Comparison of ENCODE assay signal across 11 cellular contexts in the genomic region with DNA sequence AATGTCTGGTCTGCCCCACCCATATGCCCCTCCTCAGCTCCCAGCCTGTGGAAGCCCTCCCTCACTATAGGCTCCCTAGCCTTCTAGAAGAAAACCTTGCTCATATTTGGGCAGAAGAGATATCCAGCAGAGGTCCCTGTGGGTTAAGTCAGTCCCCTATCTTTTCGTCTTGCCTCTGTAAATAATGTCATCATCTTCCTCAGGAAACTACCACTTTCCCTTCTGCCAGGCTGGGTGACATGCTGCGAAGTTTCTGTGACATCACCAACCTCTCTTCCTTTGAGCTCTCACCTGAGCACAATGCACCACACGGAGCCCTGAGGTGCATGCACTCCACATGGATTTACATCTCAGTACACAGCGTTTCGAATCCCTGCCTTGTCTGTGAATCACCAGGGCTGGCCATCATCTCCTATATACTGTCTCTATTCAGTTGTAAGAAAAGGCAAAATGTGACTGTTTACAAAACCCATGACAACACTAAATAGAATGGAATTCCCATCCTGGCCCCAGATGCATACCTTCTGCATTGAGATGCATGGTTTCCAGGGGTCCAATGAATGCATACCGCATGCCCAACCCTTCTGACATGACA.
DNase-seq lines count a peak whose midpoint lies in the region; ATAC-seq and TF ChIP-seq lines count a peak whose summit lies in the region.
"Had no signal": no experiment of that assay in that cellular context is flagged by ENCODE, and none has a peak within 500 bp of the region (broad histone marks: within the 10 kb centered on the region; RNA-seq: fewer than 3 reads in every experiment).

No MANE protein-coding gene starts in this region.

- H3K23ac ChIP-seq in mesendoderm (ENCODE audit: low read length): no peak overlapping the region

- H3K27me3 Mint-ChIP-seq in activated naive CD4-positive, alpha-beta T cell treated with anti-CD3 and anti-CD28 coated beads, Interleukin-2, amount 10 ng/mL, durations not matched to agents 7 days and 5 days: no peaks in the 10 kb centered on the region

- peaks cover 32% of the 10 kb centered on the region for H3K4me1 ChIP-seq in HUES6 (ENCODE audit: control insufficient read depth, insufficient read depth, low read length)
- peaks cover 2% of the 10 kb centered on the region for H3K4me1 ChIP-seq in mesendoderm (ENCODE audit: control insufficient read depth, low read depth, low read length)
- no peaks in the 10 kb centered on the region for H3K4me1 ChIP-seq in uterus
- H3K4me1 ChIP-seq: left lung had no signal

- no peak overlapping the region for H2BK15ac ChIP-seq in mesendoderm (replicated peaks; ENCODE audit: low read depth)

- H2BK120ac ChIP-seq in mesendoderm (ENCODE audit: low read depth, low read length): no peak overlapping the region

- H3K27ac ChIP-seq in HUES6 (ENCODE audit: low read depth, low read length) (peak overlapping the region; percentile 18; the same call in 1 of the 2 replicates), mesendoderm (ENCODE audit: low read depth, low read length) (no peak overlapping the region), uterus (no peak overlapping the region)
- H3K27ac ChIP-seq: left lung had no signal

- H3K18ac ChIP-seq in mesendoderm (ENCODE audit: low read length): no peak overlapping the region

- peaks cover 15% of the 10 kb centered on the region for H3K36me3 Mint-ChIP-seq in activated naive CD4-positive, alpha-beta T cell treated with anti-CD3 and anti-CD28 coated beads, Interleukin-2, amount 10 ng/mL, durations not matched to agents 7 days and 5 days

- H3K9ac ChIP-seq in HUES6 (ENCODE audit: low read length) (no peak overlapping the region), mesendoderm (ENCODE audit: low read length) (no peak overlapping the region)

- DNase-seq in EL (peak; percentile 14), mesendoderm (peak; percentile 82), uterus (no peak), activated gamma-delta T cell (lab: John Stamatoyannopoulos, UW) (no peak)
- peak; percentile 55 for DNase-seq in activated naive CD4-positive, alpha-beta T cell treated with anti-CD3 and anti-CD28 coated beads, Interleukin-2, amount 10 ng/mL, durations not matched to agents 7 days and 5 days
- DNase-seq: activated CD8-positive, alpha-beta memory T cell treated with anti-CD3 and anti-CD28 coated beads for 24 hours; DMS53; left lung had no signal

- CTCF ChIA-PET in activated naive CD4-positive, alpha-beta T cell treated with anti-CD3 and anti-CD28 coated beads, Interleukin-2, amount 10 ng/mL, durations not matched to agents 7 days and 5 days (lab: Charles Lee): interaction anchor here (0.6 to 1.8 kb wide), 6 partner anchors 7 to 329 kb away, joined by 3 to 6 read pairs (median 4); no protein-coding TSS in a partner anchor

- WGBS in mesendoderm (ENCODE audit: extremely low coverage, insufficient coverage, low lambda C conversion rate): no CpG with 5 or more reads among the region's 6 CpGs

- intact Hi-C loops in uterus (cut with DNase I; ENCODE audit: low total_unique reads): no loop called here

- no peak for TF ChIP-seq CTCF in uterus (IDR thresholded peaks at IDR 0.05)

- H3K4me3 ChIP-seq in HUES6 (ENCODE audit: low read depth, low read length) (0 out of 2 replicates have a peak overlapping the region, but pooled peaks have one; percentile 3), mesendoderm (ENCODE audit: low read length) (no peak overlapping the region), uterus (no peak overlapping the region)
- H3K4me3 ChIP-seq: left lung had no signal

- 0 out of 2 replicates have a peak, but pooled peaks cover 5% of the 10 kb centered on the region for H3K27me3 ChIP-seq in HUES6 (ENCODE audit: control insufficient read depth, insufficient read depth, low read length)
- H3K27me3 ChIP-seq in mesendoderm (ENCODE audit: insufficient read depth, low read length, poor library complexity): no peaks in the 10 kb centered on the region
- H3K27me3 ChIP-seq in uterus: no peaks in the 10 kb centered on the region

- H3K79me2 ChIP-seq in mesendoderm (ENCODE audit: control insufficient read depth, insufficient read depth, low read length): no peaks in the 10 kb centered on the region

- no peak overlapping the region for H2AK5ac ChIP-seq in mesendoderm (ENCODE audit: low read length)

- TF ChIP-seq POLR2A in uterus (IDR thresholded peaks at IDR 0.05): no peak

- H3K56ac ChIP-seq in mesendoderm (ENCODE audit: low read length): no peak overlapping the region

- no peak overlapping the region for H4K8ac ChIP-seq in mesendoderm (ENCODE audit: low read depth, low read length)

- H3K4ac ChIP-seq in mesendoderm (ENCODE audit: low read depth, low read length): no peak overlapping the region

- no peak overlapping the region for H2BK5ac ChIP-seq in mesendoderm (ENCODE audit: low read length)

- no peak overlapping the region for H3K4me3 Mint-ChIP-seq in activated naive CD4-positive, alpha-beta T cell treated with anti-CD3 and anti-CD28 coated beads, Interleukin-2, amount 10 ng/mL, durations not matched to agents 7 days and 5 days

- peak overlapping the region; percentile 88 for H3K27ac Mint-ChIP-seq in activated naive CD4-positive, alpha-beta T cell treated with anti-CD3 and anti-CD28 coated beads, Interleukin-2, amount 10 ng/mL, durations not matched to agents 7 days and 5 days

- H3K36me3 ChIP-seq in HUES6 (ENCODE audit: control insufficient read depth, insufficient read depth, low read length) (no peaks in the 10 kb centered on the region), mesendoderm (ENCODE audit: control insufficient read depth, insufficient read depth, low read length) (no peaks in the 10 kb centered on the region), uterus (no peaks in the 10 kb centered on the region)
- H3K36me3 ChIP-seq: left lung had no signal

- H3K79me1 ChIP-seq in mesendoderm (ENCODE audit: low read length): no peaks in the 10 kb centered on the region

- ATAC-seq in GM19023 (IDR thresholded peaks at IDR 0.05; ENCODE audit: unreplicated experiment): no peak
- ATAC-seq: Right ventricle myocardium inferior had no signal

- H3K4me1 Mint-ChIP-seq in activated naive CD4-positive, alpha-beta T cell treated with anti-CD3 and anti-CD28 coated beads, Interleukin-2, amount 10 ng/mL, durations not matched to agents 7 days and 5 days: peaks cover 48% of the 10 kb centered on the region

- no peak overlapping the region for H3K4me2 ChIP-seq in mesendoderm (ENCODE audit: low read length)

- no peaks in the 10 kb centered on the region for H3K9me3 ChIP-seq in HUES6 (ENCODE audit: control insufficient read depth, insufficient read depth, low read depth, low read length)
- H3K9me3 ChIP-seq in uterus: no peaks in the 10 kb centered on the region
- H3K9me3 ChIP-seq: left lung had no signal

- peaks cover 12% of the 10 kb centered on the region for H3K9me3 Mint-ChIP-seq in activated naive CD4-positive, alpha-beta T cell treated with anti-CD3 and anti-CD28 coated beads, Interleukin-2, amount 10 ng/mL, durations not matched to agents 7 days and 5 days

- H4K5ac ChIP-seq in mesendoderm (ENCODE audit: low read length): no peak overlapping the region

Comparison
In these comparisons a context has a peak if more than half of its experiments do, and no peak if none do; other contexts are left out.
1. DNase-seq: peak in EL (single experiment), activated naive CD4-positive, alpha-beta T cell treated with anti-CD3 and anti-CD28 coated beads, Interleukin-2, amount 10 ng/mL, durations not matched to agents 7 days and 5 days (single experiment) and mesendoderm (single experiment); none in uterus (0 of 2) and activated gamma-delta T cell (single experiment).